Comparison of ENCODE assay signal across 15 cellular contexts in the genomic region with DNA sequence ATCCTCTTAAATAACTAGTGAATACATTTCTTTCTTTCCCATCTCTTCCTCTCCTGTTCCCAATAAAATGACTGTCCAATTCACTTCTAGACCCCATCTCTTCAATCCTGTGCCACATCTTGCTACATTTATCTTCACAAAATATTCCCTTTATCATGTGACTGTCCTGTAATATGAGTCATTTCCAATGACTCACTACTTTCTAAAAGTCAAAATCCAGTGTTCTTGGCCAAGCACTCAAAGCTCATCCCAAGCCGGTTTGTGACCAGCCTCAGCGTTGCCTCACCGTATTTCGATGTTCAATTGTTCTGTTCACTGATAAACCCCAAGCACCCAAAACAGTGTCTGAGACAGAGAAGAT.
DNase-seq lines count a peak whose midpoint lies in the region; ATAC-seq, FAIRE-seq and TF ChIP-seq lines count a peak whose summit lies in the region.
"Had no signal": no experiment of that assay in that cellular context is flagged by ENCODE, and none has a peak within 500 bp of the region (broad histone marks: within the 10 kb centered on the region; RNA-seq: fewer than 3 reads in every experiment).

No MANE protein-coding gene starts in this region.

- H3K4me3 ChIP-seq in HEK293 (ENCODE audit: low read depth, low read length) (no peak overlapping the region), astrocyte of the spinal cord (ENCODE audit: low read depth, low read length) (no peak overlapping the region), skeletal muscle tissue (ENCODE audit: low read length in 3 of 3) (no peak overlapping the region)
- H3K4me3 ChIP-seq: GM23338, thyroid gland had no signal

- H3K36me3 ChIP-seq in HEK293 (ENCODE audit: control insufficient read depth in 2 of 2, insufficient read depth in 1 of 2, low read length in 2 of 2) (no peaks in the 10 kb centered on the region), skeletal muscle tissue (ENCODE audit: control insufficient read depth in 3 of 3, insufficient read depth in 3 of 3, low read length in 3 of 3) (no peaks in the 10 kb centered on the region)
- H3K36me3 ChIP-seq: thyroid gland had no signal

- in situ Hi-C loops in astrocyte of the spinal cord (cut with HindIII; ENCODE audit: low sequenced_read_pairs) = no loop called here

- intact Hi-C loops in left ventricle myocardium superior (cut with micrococcal nuclease) = no loop called here

- POLR2A ChIA-PET in HEK293 (lab: Yijun Ruan, JAX) = no interaction called here

- FAIRE-seq in frontal cortex (lab: Jason Lieb, UNC) = no peak

- peaks cover 18% of the 10 kb centered on the region for H3K4me1 ChIP-seq in HEK293 (ENCODE audit: control insufficient read depth, insufficient read depth, low read length)
- peaks cover 22 to 33% (median 33%) of the 10 kb centered on the region in 3 donors for H3K4me1 ChIP-seq in skeletal muscle tissue (ENCODE audit: control insufficient read depth in 3 of 3, insufficient read depth in 3 of 3, low read length in 3 of 3)

- no peaks in the 10 kb centered on the region for H3K27me3 ChIP-seq in skeletal muscle tissue (ENCODE audit: control insufficient read depth in 3 of 3, insufficient read depth in 3 of 3, low read length in 3 of 3)
- H3K27me3 ChIP-seq: thyroid gland had no signal

- H3K27ac ChIP-seq in HEK293 (ENCODE audit: extremely low read depth, low read depth, low read length) = no peak overlapping the region
- H3K27ac ChIP-seq in skeletal muscle tissue (ENCODE audit: low read depth, low read length) = peak overlapping the region; percentile 42

- no peak overlapping the region for H3K9ac ChIP-seq in skeletal muscle tissue (ENCODE audit: low read depth in 1 of 3, low read length in 3 of 3)

- CTCF ChIA-PET in HEK293 (lab: Yijun Ruan, JAX) = interaction anchor here (0.6 to 1.1 kb wide), 3 partner anchors 23 to 99 kb away, joined by 3 read pairs; no protein-coding TSS in a partner anchor

- ATAC-seq in left ventricle myocardium superior (peak; percentile 48), GM21390 (IDR thresholded peaks at IDR 0.05; ENCODE audit: unreplicated experiment) (no peak), GM18517 (IDR thresholded peaks at IDR 0.05; ENCODE audit: unreplicated experiment) (no peak)
- ATAC-seq: GM23338 had no signal

- TF ChIP-seq CTCF in HEK293 (tag by site-specific recombination; IDR thresholded peaks at IDR 0.05) (no peak), astrocyte of the spinal cord (IDR thresholded peaks at IDR 0.05; ENCODE audit: low read depth, low read length) (no peak)

- H3K9me3 ChIP-seq in HEK293 (ENCODE audit: control insufficient read depth, insufficient read depth, low read depth, low read length) (no peaks in the 10 kb centered on the region), skeletal muscle tissue (ENCODE audit: control insufficient read depth in 3 of 3, low read length in 3 of 3) (no peaks in the 10 kb centered on the region)
- H3K9me3 ChIP-seq: thyroid gland had no signal

- DNase-seq in astrocyte of the spinal cord (ENCODE audit: low read depth, low spot score) (peak; percentile 72), left ventricle myocardium superior (no peak), OCI-M1 (lab: John Stamatoyannopoulos, UW) (no peak), frontal cortex (ENCODE audit: low spot score in 2 of 2) (no peak)
- DNase-seq: activated CD4-positive, alpha-beta T cell treated with anti-CD3 and anti-CD28 coated beads for 4 hours; activated naive CD8-positive, alpha-beta T cell treated with anti-CD3 and anti-CD28 coated beads for 36 hours; foreskin melanocyte; NCI-H1417 treated with DMSO at 0.1 percent for 48 hours; stimulated activated CD4-positive, alpha-beta T cell treated with anti-CD3 and anti-CD28 coated beads, Interleukin-4, amount 100 ng/mL, for 4 hours; thyroid gland had no signal

TF ChIP-seq in HEK293, 187 proteins besides CTCF, POLR2A, EP300 and RAD21 (continues in another document):
- TF ChIP-seq SP7 (tag by site-specific recombination; IDR thresholded peaks at IDR 0.05) (no peak; the same call in 1 of the 2 replicates), GLI2 (tag by site-specific recombination; IDR thresholded peaks at IDR 0.05; ENCODE audit: borderline replicate concordance, low read depth) (no peak), ZFP69B (tag by site-specific recombination; IDR thresholded peaks at IDR 0.05) (0 out of 2 replicates have a peak, but pooled peaks have one; percentile 22), ZEB2 (tag by site-specific recombination; IDR thresholded peaks at IDR 0.05) (peak; percentile 28; the same call in 1 of the 2 replicates), SP2 (tag by site-specific recombination; IDR thresholded peaks at IDR 0.05) (no peak), ZBTB20 (tag by site-specific recombination; IDR thresholded peaks at IDR 0.05) (no peak), PRDM1 (tag by site-specific recombination; IDR thresholded peaks at IDR 0.05) (0 out of 2 replicates have a peak, but pooled peaks have one; percentile 20), ZNF366 (tag by site-specific recombination; conservative IDR thresholded peaks at IDR 0.05) (peak; percentile 88), ZNF24 (tag by site-specific recombination; IDR thresholded peaks at IDR 0.05) (0 out of 2 replicates have a peak, but pooled peaks have one; percentile 37)
- TF ChIP-seq, protein P1, sequence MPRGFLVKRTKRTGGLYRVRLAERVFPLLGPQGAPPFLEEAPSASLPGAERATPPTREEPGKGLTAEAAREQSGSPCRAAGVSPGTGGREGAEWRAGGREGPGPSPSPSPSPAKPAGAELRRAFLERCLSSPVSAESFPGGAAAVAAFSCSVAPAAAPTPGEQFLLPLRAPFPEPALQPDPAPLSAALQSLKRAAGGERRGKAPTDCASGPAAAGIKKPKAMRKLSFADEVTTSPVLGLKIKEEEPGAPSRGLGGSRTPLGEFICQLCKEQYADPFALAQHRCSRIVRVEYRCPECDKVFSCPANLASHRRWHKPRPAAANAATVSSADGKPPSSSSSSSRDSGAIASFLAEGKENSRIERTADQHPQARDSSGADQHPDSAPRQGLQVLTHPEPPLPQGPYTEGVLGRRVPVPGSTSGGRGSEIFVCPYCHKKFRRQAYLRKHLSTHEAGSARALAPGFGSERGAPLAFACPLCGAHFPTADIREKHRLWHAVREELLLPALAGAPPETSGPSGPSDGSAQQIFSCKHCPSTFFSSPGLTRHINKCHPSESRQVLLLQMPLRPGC (tag by site-specific recombination; IDR thresholded peaks at IDR 0.05) = peak; percentile 44; the same call in 1 of the 2 replicates
- TF ChIP-seq, protein P2, sequence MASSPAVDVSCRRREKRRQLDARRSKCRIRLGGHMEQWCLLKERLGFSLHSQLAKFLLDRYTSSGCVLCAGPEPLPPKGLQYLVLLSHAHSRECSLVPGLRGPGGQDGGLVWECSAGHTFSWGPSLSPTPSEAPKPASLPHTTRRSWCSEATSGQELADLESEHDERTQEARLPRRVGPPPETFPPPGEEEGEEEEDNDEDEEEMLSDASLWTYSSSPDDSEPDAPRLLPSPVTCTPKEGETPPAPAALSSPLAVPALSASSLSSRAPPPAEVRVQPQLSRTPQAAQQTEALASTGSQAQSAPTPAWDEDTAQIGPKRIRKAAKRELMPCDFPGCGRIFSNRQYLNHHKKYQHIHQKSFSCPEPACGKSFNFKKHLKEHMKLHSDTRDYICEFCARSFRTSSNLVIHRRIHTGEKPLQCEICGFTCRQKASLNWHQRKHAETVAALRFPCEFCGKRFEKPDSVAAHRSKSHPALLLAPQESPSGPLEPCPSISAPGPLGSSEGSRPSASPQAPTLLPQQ (tag by site-specific recombination; IDR thresholded peaks at IDR 0.05) = peak; percentile 22; the same call in 1 of the 2 replicates
- TF ChIP-seq, protein P3, sequence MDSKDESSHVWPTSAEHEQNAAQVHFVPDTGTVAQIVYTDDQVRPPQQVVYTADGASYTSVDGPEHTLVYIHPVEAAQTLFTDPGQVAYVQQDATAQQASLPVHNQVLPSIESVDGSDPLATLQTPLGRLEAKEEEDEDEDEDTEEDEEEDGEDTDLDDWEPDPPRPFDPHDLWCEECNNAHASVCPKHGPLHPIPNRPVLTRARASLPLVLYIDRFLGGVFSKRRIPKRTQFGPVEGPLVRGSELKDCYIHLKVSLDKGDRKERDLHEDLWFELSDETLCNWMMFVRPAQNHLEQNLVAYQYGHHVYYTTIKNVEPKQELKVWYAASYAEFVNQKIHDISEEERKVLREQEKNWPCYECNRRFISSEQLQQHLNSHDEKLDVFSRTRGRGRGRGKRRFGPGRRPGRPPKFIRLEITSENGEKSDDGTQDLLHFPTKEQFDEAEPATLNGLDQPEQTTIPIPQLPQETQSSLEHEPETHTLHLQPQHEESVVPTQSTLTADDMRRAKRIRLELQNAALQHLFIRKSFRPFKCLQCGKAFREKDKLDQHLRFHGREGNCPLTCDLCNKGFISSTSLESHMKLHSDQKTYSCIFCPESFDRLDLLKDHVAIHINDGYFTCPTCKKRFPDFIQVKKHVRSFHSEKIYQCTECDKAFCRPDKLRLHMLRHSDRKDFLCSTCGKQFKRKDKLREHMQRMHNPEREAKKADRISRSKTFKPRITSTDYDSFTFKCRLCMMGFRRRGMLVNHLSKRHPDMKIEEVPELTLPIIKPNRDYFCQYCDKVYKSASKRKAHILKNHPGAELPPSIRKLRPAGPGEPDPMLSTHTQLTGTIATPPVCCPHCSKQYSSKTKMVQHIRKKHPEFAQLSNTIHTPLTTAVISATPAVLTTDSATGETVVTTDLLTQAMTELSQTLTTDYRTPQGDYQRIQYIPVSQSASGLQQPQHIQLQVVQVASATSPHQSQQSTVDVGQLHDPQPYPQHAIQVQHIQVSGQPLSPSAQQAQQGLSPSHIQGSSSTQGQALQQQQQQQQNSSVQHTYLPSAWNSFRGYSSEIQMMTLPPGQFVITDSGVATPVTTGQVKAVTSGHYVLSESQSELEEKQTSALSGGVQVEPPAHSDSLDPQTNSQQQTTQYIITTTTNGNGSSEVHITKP (tag by site-specific recombination; IDR thresholded peaks at IDR 0.05) = 0 out of 2 replicates have a peak, but pooled peaks have one; percentile 27
